In genomic region chr1:18944810-18945209, GRCh38 we compare ENCODE assay signal across 13 cellular contexts. TPM values are rescaled to one million over a fixed set of nuclear protein-coding genes. Genes with fewer than 3 reads are reported as not detected.
DNase-seq lines count a peak whose midpoint lies in the region; ATAC-seq, FAIRE-seq and TF ChIP-seq lines count a peak whose summit lies in the region.
"Had no signal": no experiment of that assay in that cellular context is flagged by ENCODE, and none has a peak within 500 bp of the region (broad histone marks: within the 10 kb centered on the region; RNA-seq: fewer than 3 reads in every experiment).

No MANE protein-coding gene starts in this region.

- H3K4me1 ChIP-seq in kidney (ENCODE audit: control insufficient read depth in 1 of 2, insufficient read depth in 1 of 2, low read depth in 1 of 2, low read length in 2 of 2) = peaks cover 41 to 54% of the 10 kb centered on the region in 2 donors

- POLR2A ChIA-PET in activated CD8-positive, alpha-beta T cell treated with anti-CD3 and anti-CD28 coated beads for 36 hours (lab: Charles Lee) = interaction anchor here (0.7 to 3.2 kb wide), 3 partner anchors 10 to 41 kb away, joined by 4 to 10 read pairs (median 6); no protein-coding TSS in a partner anchor
- POLR2A ChIA-PET in activated CD8-positive, alpha-beta T cell treated with anti-CD3 and anti-CD28 coated beads, Interleukin-2, amount 10 ng/mL, durations not matched to agents 7 days and 5 days (lab: Charles Lee) = interaction anchor here (1.0 to 4.3 kb wide), 2 partner anchors 14 to 17 kb away, joined by 3 to 28 read pairs; no protein-coding TSS in a partner anchor

- H3K36me3 Mint-ChIP-seq in activated CD8-positive, alpha-beta T cell treated with anti-CD3 and anti-CD28 coated beads for 36 hours (ENCODE audit: low read depth) = peaks cover 6% of the 10 kb centered on the region
- H3K36me3 Mint-ChIP-seq in activated CD8-positive, alpha-beta T cell treated with anti-CD3 and anti-CD28 coated beads, Interleukin-2, amount 10 ng/mL, durations not matched to agents 7 days and 5 days (ENCODE audit: low read depth) = no peaks in the 10 kb centered on the region
- peaks cover 9% of the 10 kb centered on the region for H3K36me3 Mint-ChIP-seq in activated naive CD8-positive, alpha-beta T cell treated with anti-CD3 and anti-CD28 coated beads, Interleukin-2, amount 50 U/mL, for 24 hours (ENCODE audit: low read depth)
- H3K36me3 Mint-ChIP-seq in stimulated activated effector memory CD8-positive, alpha-beta T cell treated with anti-CD3 and anti-CD28 coated beads, Interleukin-12 subunit alpha, Interleukin-12 subunit beta, amount 100 ng/mL, for 72 hours = peaks cover 32% of the 10 kb centered on the region

- H3K27me3 Mint-ChIP-seq in activated CD8-positive, alpha-beta T cell treated with anti-CD3 and anti-CD28 coated beads for 36 hours = no peaks in the 10 kb centered on the region
- H3K27me3 Mint-ChIP-seq in activated CD8-positive, alpha-beta T cell treated with anti-CD3 and anti-CD28 coated beads, Interleukin-2, amount 10 ng/mL, durations not matched to agents 7 days and 5 days (ENCODE audit: low read depth) = no peaks in the 10 kb centered on the region
- no peaks in the 10 kb centered on the region for H3K27me3 Mint-ChIP-seq in activated naive CD8-positive, alpha-beta T cell treated with anti-CD3 and anti-CD28 coated beads, Interleukin-2, amount 50 U/mL, for 24 hours

- no peak for TF ChIP-seq CTCF in activated CD8-positive, alpha-beta T cell treated with anti-CD3 and anti-CD28 coated beads for 36 hours (IDR thresholded peaks at IDR 0.05)
- TF ChIP-seq CTCF in kidney (IDR thresholded peaks at IDR 0.05; ENCODE audit: borderline replicate concordance, extremely low read depth, insufficient read depth) = no peak

- no peak overlapping the region for H3K4me3 ChIP-seq in kidney (ENCODE audit: low read length in 2 of 2)
- H3K4me3 ChIP-seq: HAP-1, testis had no signal

- H3K4me3 Mint-ChIP-seq in activated CD8-positive, alpha-beta T cell treated with anti-CD3 and anti-CD28 coated beads for 36 hours = no peak overlapping the region
- H3K4me3 Mint-ChIP-seq in activated CD8-positive, alpha-beta T cell treated with anti-CD3 and anti-CD28 coated beads, Interleukin-2, amount 10 ng/mL, durations not matched to agents 7 days and 5 days = no peak overlapping the region
- no peak overlapping the region for H3K4me3 Mint-ChIP-seq in activated naive CD8-positive, alpha-beta T cell treated with anti-CD3 and anti-CD28 coated beads, Interleukin-2, amount 50 U/mL, for 24 hours
- peak overlapping the region; percentile 35 for H3K4me3 Mint-ChIP-seq in stimulated activated effector memory CD8-positive, alpha-beta T cell treated with anti-CD3 and anti-CD28 coated beads, Interleukin-12 subunit alpha, Interleukin-12 subunit beta, amount 100 ng/mL, for 72 hours

- no peaks in the 10 kb centered on the region for H3K9me3 Mint-ChIP-seq in activated CD8-positive, alpha-beta T cell treated with anti-CD3 and anti-CD28 coated beads for 36 hours
- no peaks in the 10 kb centered on the region for H3K9me3 Mint-ChIP-seq in activated CD8-positive, alpha-beta T cell treated with anti-CD3 and anti-CD28 coated beads, Interleukin-2, amount 10 ng/mL, durations not matched to agents 7 days and 5 days (ENCODE audit: insufficient read depth)
- H3K9me3 Mint-ChIP-seq in activated naive CD8-positive, alpha-beta T cell treated with anti-CD3 and anti-CD28 coated beads, Interleukin-2, amount 50 U/mL, for 24 hours = no peaks in the 10 kb centered on the region
- no peaks in the 10 kb centered on the region for H3K9me3 Mint-ChIP-seq in stimulated activated effector memory CD8-positive, alpha-beta T cell treated with anti-CD3 and anti-CD28 coated beads, Interleukin-12 subunit alpha, Interleukin-12 subunit beta, amount 100 ng/mL, for 72 hours

- intact Hi-C loops in activated CD8-positive, alpha-beta T cell treated with anti-CD3 and anti-CD28 coated beads for 36 hours (cut with micrococcal nuclease) = no loop called here
- intact Hi-C loops in kidney (cut with DNase I) = no loop called here

- H3K27ac ChIP-seq in kidney (ENCODE audit: low read depth in 2 of 2, low read length in 2 of 2) = no peak overlapping the region
- H3K27ac ChIP-seq: testis had no signal

- no peak for ATAC-seq in activated CD8-positive, alpha-beta T cell treated with anti-CD3 and anti-CD28 coated beads for 36 hours
- no peak for ATAC-seq in activated CD8-positive, alpha-beta T cell treated with anti-CD3 and anti-CD28 coated beads, Interleukin-2, amount 10 ng/mL, durations not matched to agents 7 days and 5 days
- ATAC-seq in activated naive CD8-positive, alpha-beta T cell treated with anti-CD3 and anti-CD28 coated beads, Interleukin-2, amount 50 U/mL, for 24 hours = no peak
- ATAC-seq in stimulated activated effector memory CD8-positive, alpha-beta T cell treated with anti-CD3 and anti-CD28 coated beads, Interleukin-12 subunit alpha, Interleukin-12 subunit beta, amount 100 ng/mL, for 72 hours = no peak

- no peak for FAIRE-seq in kidney (lab: Jason Lieb, UNC)
- FAIRE-seq in GM12892 (lab: Jason Lieb, UNC) = no peak
- no peak for FAIRE-seq in GM19239 (lab: Jason Lieb, UNC)
- FAIRE-seq: G401.6 had no signal

- no peak for DNase-seq in activated CD8-positive, alpha-beta T cell treated with anti-CD3 and anti-CD28 coated beads for 36 hours
- DNase-seq in activated CD8-positive, alpha-beta T cell treated with anti-CD3 and anti-CD28 coated beads, Interleukin-2, amount 10 ng/mL, durations not matched to agents 7 days and 5 days = no peak
- no peak for DNase-seq in activated naive CD8-positive, alpha-beta T cell treated with anti-CD3 and anti-CD28 coated beads, Interleukin-2, amount 50 U/mL, for 24 hours
- peak; percentile 46 for DNase-seq in kidney
- DNase-seq in stimulated activated effector memory CD8-positive, alpha-beta T cell treated with anti-CD3 and anti-CD28 coated beads, Interleukin-12 subunit alpha, Interleukin-12 subunit beta, amount 100 ng/mL, for 72 hours (ENCODE audit: low spot score in 2 of 2) = no peak
- DNase-seq in GM12892 (ENCODE audit: insufficient read length) = no peak
- no peak for DNase-seq in foreskin melanocyte
- no peak for DNase-seq in GM19239 (ENCODE audit: insufficient read length, low spot score)
- DNase-seq: NCI-H774; stimulated activated CD4-positive, alpha-beta T cell treated with anti-CD3 and anti-CD28 coated beads, Interleukin-4, amount 100 ng/mL, for 4 hours; testis had no signal

- peak overlapping the region in 1 of 2 donors; percentile 29 for H3K9ac ChIP-seq in kidney (ENCODE audit: low read length in 2 of 2)

- peak overlapping the region; percentile 59 for H3K27ac Mint-ChIP-seq in activated CD8-positive, alpha-beta T cell treated with anti-CD3 and anti-CD28 coated beads for 36 hours
- no peak overlapping the region for H3K27ac Mint-ChIP-seq in activated CD8-positive, alpha-beta T cell treated with anti-CD3 and anti-CD28 coated beads, Interleukin-2, amount 10 ng/mL, durations not matched to agents 7 days and 5 days
- peak overlapping the region; percentile 39 for H3K27ac Mint-ChIP-seq in activated naive CD8-positive, alpha-beta T cell treated with anti-CD3 and anti-CD28 coated beads, Interleukin-2, amount 50 U/mL, for 24 hours
- peak overlapping the region; percentile 85 for H3K27ac Mint-ChIP-seq in stimulated activated effector memory CD8-positive, alpha-beta T cell treated with anti-CD3 and anti-CD28 coated beads, Interleukin-12 subunit alpha, Interleukin-12 subunit beta, amount 100 ng/mL, for 72 hours

- no peaks in the 10 kb centered on the region for H3K36me3 ChIP-seq in kidney (ENCODE audit: control insufficient read depth in 1 of 2, insufficient read depth in 2 of 2, low read length in 2 of 2)
- H3K36me3 ChIP-seq: HAP-1 had no signal

- CTCF ChIA-PET in activated CD8-positive, alpha-beta T cell treated with anti-CD3 and anti-CD28 coated beads for 36 hours (lab: Charles Lee) = interaction anchor here (1.5 to 5.9 kb wide), 3 partner anchors 18 to 37 kb away, joined by 6 to 26 read pairs (median 17); no protein-coding TSS in a partner anchor
- CTCF ChIA-PET in activated CD8-positive, alpha-beta T cell treated with anti-CD3 and anti-CD28 coated beads, Interleukin-2, amount 10 ng/mL, durations not matched to agents 7 days and 5 days (lab: Charles Lee) = interaction anchor here (1.3 to 1.4 kb wide), 2 partner anchors 8 to 38 kb away, joined by 3 read pairs; no protein-coding TSS in a partner anchor

- no peak for TF ChIP-seq POLR2A in GM12892 (IDR thresholded peaks at IDR 0.05; ENCODE audit: low read depth, low read length)

- H3K4me1 Mint-ChIP-seq in activated CD8-positive, alpha-beta T cell treated with anti-CD3 and anti-CD28 coated beads for 36 hours (ENCODE audit: low read depth) = peaks cover 77% of the 10 kb centered on the region
- peaks cover 43% of the 10 kb centered on the region for H3K4me1 Mint-ChIP-seq in activated CD8-positive, alpha-beta T cell treated with anti-CD3 and anti-CD28 coated beads, Interleukin-2, amount 10 ng/mL, durations not matched to agents 7 days and 5 days (ENCODE audit: low read depth)
- H3K4me1 Mint-ChIP-seq in activated naive CD8-positive, alpha-beta T cell treated with anti-CD3 and anti-CD28 coated beads, Interleukin-2, amount 50 U/mL, for 24 hours = peaks cover 79% of the 10 kb centered on the region
- H3K4me1 Mint-ChIP-seq in stimulated activated effector memory CD8-positive, alpha-beta T cell treated with anti-CD3 and anti-CD28 coated beads, Interleukin-12 subunit alpha, Interleukin-12 subunit beta, amount 100 ng/mL, for 72 hours = peaks cover 88% of the 10 kb centered on the region

- H3K9me3 ChIP-seq in kidney (ENCODE audit: control insufficient read depth in 1 of 2, low read length in 2 of 2) = no peaks in the 10 kb centered on the region
- H3K9me3 ChIP-seq: HAP-1, testis had no signal

RNA-seq across cellular contexts. Expression of gene IFFO2, which starts 11.7 kb away (rescaled TPM):
- total RNA-seq in activated CD8-positive, alpha-beta T cell treated with anti-CD3 and anti-CD28 coated beads for 36 hours = 10 to 100 TPM; 23.7 to 26.4 TPM
- total RNA-seq in activated CD8-positive, alpha-beta T cell treated with anti-CD3 and anti-CD28 coated beads, Interleukin-2, amount 10 ng/mL, durations not matched to agents 7 days and 5 days = 1 to 10 TPM; 7.2 to 8.2 TPM
- 23.1 TPM for total RNA-seq in kidney
- 7.5 TPM for polyA plus RNA-seq in kidney (ENCODE audit: insufficient read depth, low read depth, low replicate concordance)
- polyA plus RNA-seq in GM12892 (2012; ENCODE audit: missing spikeins) = 5.6 TPM

RNA-seq across cellular contexts. Expression of gene ALDH4A1, which starts 42.5 kb away (rescaled TPM):
- total RNA-seq in activated CD8-positive, alpha-beta T cell treated with anti-CD3 and anti-CD28 coated beads for 36 hours = 1 to 10 TPM; 3.9 to 4.3 TPM
- 1 to 10 TPM; 4.2 to 4.3 TPM for total RNA-seq in activated CD8-positive, alpha-beta T cell treated with anti-CD3 and anti-CD28 coated beads, Interleukin-2, amount 10 ng/mL, durations not matched to agents 7 days and 5 days
- total RNA-seq in kidney = 49.3 TPM
- 352 TPM for polyA plus RNA-seq in kidney (ENCODE audit: insufficient read depth, low read depth, low replicate concordance)
- polyA plus RNA-seq in GM12892 (2012; ENCODE audit: missing spikeins) = 2.8 TPM
